ENCODE assay signal across 15 cellular contexts in genomic region chr2:181785677-181786344, GRCh38.
DNase-seq lines count a peak whose midpoint lies in the region; ATAC-seq, FAIRE-seq and TF ChIP-seq lines count a peak whose summit lies in the region.
"Had no signal": no experiment of that assay in that cellular context is flagged by ENCODE, and none has a peak within 500 bp of the region (broad histone marks: within the 10 kb centered on the region; RNA-seq: fewer than 3 reads in every experiment).

No MANE protein-coding gene starts in this region.

- CTCF ChIA-PET in A673 (lab: Charles Lee): no interaction called here

- H3K36me3 ChIP-seq in bronchial epithelial cell (ENCODE audit: control insufficient read depth, insufficient read depth, low read length) (no peaks in the 10 kb centered on the region), A673 (ENCODE audit: insufficient read depth, low read length, poor library complexity, severe bottlenecking) (no peaks in the 10 kb centered on the region)
- H3K36me3 ChIP-seq: BLaER1 had no signal

- POLR2A ChIA-PET in A673 (lab: Charles Lee; ENCODE audit: low non-redundant PET): no interaction called here

- H3K9me3 ChIP-seq in A673 (ENCODE audit: low read depth, low read length, poor library complexity, severe bottlenecking): no peaks in the 10 kb centered on the region
- H3K9me3 ChIP-seq: BLaER1, body of pancreas had no signal

- no peak overlapping the region for H3K27ac ChIP-seq in A673 (ENCODE audit: low read depth, low read length, poor library complexity, severe bottlenecking)
- H3K27ac ChIP-seq: BLaER1, body of pancreas had no signal

- no TSS peak for BruUV-seq in A673 (replicated peaks; lab: Mats Ljungman, UMichigan)

- intact Hi-C loops in left colon (cut with DNase I, micrococcal nuclease): no loop called here
- intact Hi-C loops in A673 (cut with micrococcal nuclease; ENCODE audit: unreplicated experiment): no loop called here
- intact Hi-C loops in cardiac septum (cut with DNase I): no loop called here

- no peak for TF ChIP-seq CTCF in AG09309 (IDR thresholded peaks at IDR 0.05; ENCODE audit: control insufficient read depth, insufficient read depth, low read depth, low read length, missing control alignments)
- TF ChIP-seq CTCF in bronchial epithelial cell (IDR thresholded peaks at IDR 0.05; ENCODE audit: insufficient read depth, low read length, severe bottlenecking): no peak
- no peak for TF ChIP-seq CTCF in A673 (conservative IDR thresholded peaks at IDR 0.05; ENCODE audit: low read depth, low read length)

- peak; percentile 18 for ATAC-seq in left colon
- ATAC-seq: body of pancreas; naive thymus-derived CD4-positive, alpha-beta T cell had no signal

- no peak overlapping the region for H3K4me3 ChIP-seq in AG09309 (ENCODE audit: control insufficient read depth, low read depth, low read length)
- no peak overlapping the region for H3K4me3 ChIP-seq in bronchial epithelial cell (ENCODE audit: low read depth, low read length)
- H3K4me3 ChIP-seq in A673 (ENCODE audit: low read depth, low read length, poor library complexity, severe bottlenecking): no peak overlapping the region
- H3K4me3 ChIP-seq: BLaER1, body of pancreas, skin epidermis had no signal

- no peak for FAIRE-seq in HTR-8/SVneo (lab: Jason Lieb, UNC)
- FAIRE-seq in bronchial epithelial cell (lab: Jason Lieb, UNC): no peak

- DNase-seq in AG09309 (ENCODE audit: low read depth) (peak; percentile 83), HTR-8/SVneo (ENCODE audit: insufficient read length, low spot score) (peak; percentile 36), bronchial epithelial cell (ENCODE audit: low read depth) (peak; percentile 92), left colon (no peak), A673 (ENCODE audit: low spot score) (no peak), DMS 273 treated with DMSO at 0.1 percent for 48 hours (lab: John Stamatoyannopoulos, UW) (no peak), cardiac septum (ENCODE audit: low spot score) (no peak)
- DNase-seq in activated CD4-positive, alpha-beta T cell treated with anti-CD3 and anti-CD28 coated beads for 4 hours: no peak
- DNase-seq: activated CD4-positive, CD25-positive, alpha-beta regulatory T cell treated with anti-CD3 and anti-CD28 coated beads, Interleukin-2, amount 50 U/mL, for 72 hours; body of pancreas; islet precursor cell; naive thymus-derived CD4-positive, alpha-beta T cell; NCI-H1694 had no signal

- H3K27me3 ChIP-seq in bronchial epithelial cell (ENCODE audit: control insufficient read depth, insufficient read depth, low read length) (no peaks in the 10 kb centered on the region), A673 (replicated peaks; ENCODE audit: insufficient read depth, low read depth, low read length, poor library complexity) (no peaks in the 10 kb centered on the region)
- H3K27me3 ChIP-seq: BLaER1, body of pancreas had no signal

- H3K4me1 ChIP-seq in A673 (ENCODE audit: insufficient read depth, low read length, poor library complexity, severe bottlenecking): peaks cover 51% of the 10 kb centered on the region
- H3K4me1 ChIP-seq: BLaER1 had no signal

Comparison
In these comparisons a context has a peak if more than half of its experiments do, and no peak if none do; other contexts are left out.
1. DNase-seq: peak in AG09309 (single experiment), HTR-8/SVneo (single experiment) and bronchial epithelial cell (single experiment); none in left colon (0 of 2), activated CD4-positive, alpha-beta T cell treated with anti-CD3 and anti-CD28 coated beads for 4 hours (0 of 2), A673 (single experiment), DMS 273 treated with DMSO at 0.1 percent for 48 hours (single experiment) and cardiac septum (single experiment).